ENCODE assay signal across 29 cellular contexts in the genomic region with DNA sequence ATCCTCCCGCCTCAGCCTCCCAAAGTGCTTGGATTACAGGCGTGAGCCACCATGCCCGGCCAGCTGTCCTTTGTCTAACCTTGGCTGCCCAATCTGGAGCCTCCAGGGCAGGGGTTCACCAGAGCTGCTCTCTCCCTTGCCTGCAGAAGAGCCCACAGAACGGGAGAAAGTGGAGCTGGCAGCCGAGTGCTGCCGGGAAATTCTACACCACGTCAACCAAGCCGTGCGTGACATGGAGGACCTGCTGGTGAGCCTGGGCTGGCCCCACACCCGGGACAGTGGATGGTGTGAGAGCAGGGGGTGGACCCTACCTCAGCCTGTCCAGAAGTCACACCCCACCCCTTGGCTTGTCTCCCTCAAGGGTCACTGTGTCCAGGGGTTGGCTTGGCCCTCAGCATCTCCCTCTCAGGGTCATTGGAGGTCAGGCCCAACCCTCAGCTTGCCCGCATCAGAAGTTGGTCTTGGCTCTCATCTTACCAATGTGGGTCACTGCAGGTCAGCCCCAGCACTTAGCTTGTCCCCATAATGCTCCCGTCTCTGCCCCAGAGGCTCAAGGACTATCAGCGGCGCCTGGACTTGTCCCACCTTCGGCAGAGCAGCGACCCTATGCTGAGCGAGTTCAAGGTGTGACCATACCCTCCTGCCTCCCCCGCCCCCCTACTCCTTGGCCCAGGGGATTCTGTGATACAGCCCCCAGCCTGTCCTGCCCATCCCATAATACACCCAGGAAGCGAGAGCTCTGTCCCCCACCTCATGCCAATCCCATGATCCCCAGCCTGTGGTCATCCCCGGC. TPM values are rescaled to one million over a fixed set of nuclear protein-coding genes. Genes with fewer than 3 reads are reported as not detected.
DNase-seq lines count a peak whose midpoint lies in the region; ATAC-seq and TF ChIP-seq lines count a peak whose summit lies in the region.
"Had no signal": no experiment of that assay in that cellular context is flagged by ENCODE, and none has a peak within 500 bp of the region (broad histone marks: within the 10 kb centered on the region; RNA-seq: fewer than 3 reads in every experiment).

No MANE protein-coding gene starts in this region.

- no peaks in the 10 kb centered on the region for H3K9me3 Mint-ChIP-seq in activated naive CD4-positive, alpha-beta T cell treated with anti-CD3 and anti-CD28 coated beads, Interleukin-2, amount 10 ng/mL, durations not matched to agents 7 days and 5 days
- H3K9me3 Mint-ChIP-seq in activated naive CD4-positive, alpha-beta T cell treated with anti-CD3 and anti-CD28 coated beads, Interleukin-2, amount 50 U/mL, for 72 hours, result no peaks in the 10 kb centered on the region
- H3K9me3 Mint-ChIP-seq: activated B cell treated with CpG ODN at 0.5 μM for 24 hours; activated T-helper 2 cell treated with anti-CD3 and anti-CD28 coated beads, Interferon-gamma antibody, Interleukin-2, Interleukin-4, amounts not matched to agents 10 μg/mL and 5 μg/mL and 100 μg/mL, durations not matched to agents 14 hours and 24 hours and 36 hours; brain; neural progenitor cell; stimulated activated memory B cell treated with anti-CD40 and anti-IgM and Interleukin-4, amounts not matched to agents 10 μg/mL and 1 μg/mL and 100 μg/mL, for 72 hours had no signal

- no peaks in the 10 kb centered on the region for H3K27me3 Mint-ChIP-seq in activated naive CD4-positive, alpha-beta T cell treated with anti-CD3 and anti-CD28 coated beads, Interleukin-2, amount 10 ng/mL, durations not matched to agents 7 days and 5 days
- H3K27me3 Mint-ChIP-seq: activated B cell treated with CpG ODN at 0.5 μM for 24 hours; brain; stimulated activated memory B cell treated with anti-CD40 and anti-IgM and Interleukin-4, amounts not matched to agents 10 μg/mL and 1 μg/mL and 100 μg/mL, for 72 hours had no signal

- no peaks in the 10 kb centered on the region for H3K9me2 ChIP-seq in PC-3 (replicated peaks; ENCODE audit: low read length)

- no peak for TF ChIP-seq CTCF in PC-3 (conservative IDR thresholded peaks at IDR 0.05; ENCODE audit: low read depth, low read length)
- no peak for TF ChIP-seq CTCF in upper lobe of left lung (IDR thresholded peaks at IDR 0.05)

- H3K27me3 ChIP-seq in PC-3 (ENCODE audit: low read length), result no peaks in the 10 kb centered on the region
- H3K27me3 ChIP-seq in mucosa of rectum (ENCODE audit: control insufficient read depth in 2 of 2, insufficient read depth in 2 of 2, low read length in 2 of 2), result no peaks in the 10 kb centered on the region
- H3K27me3 ChIP-seq in upper lobe of left lung, result no peaks in the 10 kb centered on the region
- H3K27me3 ChIP-seq: adrenal gland, neural progenitor cell, SJCRH30, suprapubic skin, uterus had no signal

- peaks cover 24% of the 10 kb centered on the region; the same call in 1 of the 2 replicates for H3K36me3 ChIP-seq in PC-3 (ENCODE audit: low read depth, low read length)
- peaks cover 55 to 64% of the 10 kb centered on the region in 2 donors for H3K36me3 ChIP-seq in mucosa of rectum (ENCODE audit: control insufficient read depth in 2 of 2, insufficient read depth in 2 of 2, low read length in 2 of 2)
- H3K36me3 ChIP-seq in upper lobe of left lung, result peaks cover 65 to 99% (median 89%) of the 10 kb centered on the region in 4 donors
- H3K36me3 ChIP-seq: neural progenitor cell, uterus had no signal

- peak overlapping the region; percentile 83 for H3K27ac ChIP-seq in PC-3 (ENCODE audit: low read length)
- peak overlapping the region; percentile 94 to 95 for H3K27ac ChIP-seq in mucosa of rectum (ENCODE audit: low read depth in 2 of 2, low read length in 2 of 2)
- peak overlapping the region in 3 of 4 donors; percentile 35 to 85 (median 48) for H3K27ac ChIP-seq in upper lobe of left lung
- H3K27ac ChIP-seq: adrenal gland, neural progenitor cell, SJCRH30, suprapubic skin, uterus had no signal

- no TSS peak for BruUV-seq in PC-3 (replicated peaks; lab: Mats Ljungman, UMichigan)

- no peaks in the 10 kb centered on the region for H4K20me1 ChIP-seq in PC-3 (ENCODE audit: low read length)

- CTCF ChIA-PET in activated naive CD4-positive, alpha-beta T cell treated with anti-CD3 and anti-CD28 coated beads, Interleukin-2, amount 10 ng/mL, durations not matched to agents 7 days and 5 days (lab: Charles Lee), result interaction anchor here (0.9 to 1.2 kb wide), 2 partner anchors 16 to 33 kb away, joined by 3 to 4 read pairs; no protein-coding TSS in a partner anchor
- CTCF ChIA-PET in PC-3 (lab: Charles Lee), result no interaction called here

- no peak overlapping the region for H3K4me3 ChIP-seq in PC-3 (ENCODE audit: low read length)
- H3K4me3 ChIP-seq in mucosa of rectum (ENCODE audit: low read length in 2 of 2), result no peak overlapping the region
- H3K4me3 ChIP-seq in upper lobe of left lung, result no peak overlapping the region
- H3K4me3 ChIP-seq: adrenal gland, neural progenitor cell, SJCRH30, suprapubic skin, uterus had no signal

- H3K9ac ChIP-seq in PC-3 (ENCODE audit: low read length), result no peak overlapping the region
- peak overlapping the region in 1 of 2 donors; percentile 62 for H3K9ac ChIP-seq in mucosa of rectum (ENCODE audit: low read depth in 1 of 2, low read length in 2 of 2)
- H3K9ac ChIP-seq: neural progenitor cell had no signal

- POLR2A ChIA-PET in PC-3 (lab: Charles Lee; ENCODE audit: unreplicated experiment), result interaction anchor here (0.8 kb wide), 1 partner anchor 230 kb away, joined by 39 read pairs; no protein-coding TSS in a partner anchor

- H3K4me1 ChIP-seq in PC-3 (ENCODE audit: insufficient read depth, low read length), result peaks cover 18% of the 10 kb centered on the region
- H3K4me1 ChIP-seq in mucosa of rectum (ENCODE audit: control insufficient read depth in 2 of 2, insufficient read depth in 2 of 2, low read length in 2 of 2), result peaks cover 26 to 32% of the 10 kb centered on the region in 2 donors
- H3K4me1 ChIP-seq in upper lobe of left lung, result peaks cover 0 to 31% (median 28%) of the 10 kb centered on the region in 4 donors
- H3K4me1 ChIP-seq: adrenal gland, neural progenitor cell, SJCRH30, suprapubic skin, uterus had no signal

- TF ChIP-seq POLR2A in upper lobe of left lung (IDR thresholded peaks at IDR 0.05), result no peak

- intact Hi-C loops in PC-3 (cut with micrococcal nuclease), result no loop called here

- H3F3A ChIP-seq in PC-3 (ENCODE audit: low read length, unreplicated experiment), result no peaks in the 10 kb centered on the region

- peaks cover 29% of the 10 kb centered on the region for H3K4me1 Mint-ChIP-seq in activated naive CD4-positive, alpha-beta T cell treated with anti-CD3 and anti-CD28 coated beads, Interleukin-2, amount 10 ng/mL, durations not matched to agents 7 days and 5 days
- H3K4me1 Mint-ChIP-seq: brain, neural progenitor cell had no signal

- TF ChIP-seq EP300 in upper lobe of left lung (IDR thresholded peaks at IDR 0.05), result no peak

- DNase-seq in activated naive CD4-positive, alpha-beta T cell treated with anti-CD3 and anti-CD28 coated beads, Interleukin-2, amount 10 ng/mL, durations not matched to agents 7 days and 5 days, result no peak
- no peak for DNase-seq in activated naive CD4-positive, alpha-beta T cell treated with anti-CD3 and anti-CD28 coated beads, Interleukin-2, amount 50 U/mL, for 72 hours (ENCODE audit: low spot score in 2 of 2)
- DNase-seq in PC-3, result no peak
- DNase-seq in upper lobe of left lung, result peak in 1 of 2 donors; percentile 60
- DNase-seq in stimulated activated CD4-positive, alpha-beta T cell treated with anti-CD3 and anti-CD28 coated beads, Interleukin-2, amount 100 ng/mL, for 48 hours, result no peak
- no peak for DNase-seq in activated gamma-delta T cell (lab: John Stamatoyannopoulos, UW)
- DNase-seq: activated B cell treated with CpG ODN at 0.5 μM for 24 hours; adrenal gland; DMS 273 treated with DMSO at 0.1 percent for 48 hours; glutamatergic neuron; MV-4-11; NCI-H146; NCI-H2171 treated with DMSO at 0.1 percent for 48 hours; NCI-H526 treated with DMSO at 0.1 percent for 48 hours; SJCRH30; stimulated activated CD4-positive, alpha-beta T cell treated with anti-CD3 and anti-CD28 coated beads, Interleukin-12 subunit alpha, Interleukin-12 subunit beta, amount 100 ng/mL, for 4 hours; stimulated activated CD4-positive, alpha-beta T cell treated with anti-CD3 and anti-CD28 coated beads, Interleukin-4, amount 100 ng/mL, for 24 hours; uterus had no signal

- peaks cover 71% of the 10 kb centered on the region for H3K36me3 Mint-ChIP-seq in activated naive CD4-positive, alpha-beta T cell treated with anti-CD3 and anti-CD28 coated beads, Interleukin-2, amount 10 ng/mL, durations not matched to agents 7 days and 5 days
- peaks cover 15 to 37% of the 10 kb centered on the region in 2 donors for H3K36me3 Mint-ChIP-seq in activated naive CD4-positive, alpha-beta T cell treated with anti-CD3 and anti-CD28 coated beads, Interleukin-2, amount 50 U/mL, for 72 hours

- H3K9me3 ChIP-seq in PC-3 (ENCODE audit: low read length), result no peaks in the 10 kb centered on the region
- no peaks in the 10 kb centered on the region for H3K9me3 ChIP-seq in mucosa of rectum (ENCODE audit: control insufficient read depth in 2 of 2, low read length in 2 of 2)
- H3K9me3 ChIP-seq in upper lobe of left lung, result no peaks in the 10 kb centered on the region
- H3K9me3 ChIP-seq: adrenal gland, SJCRH30, suprapubic skin, uterus had no signal

- H3K79me2 ChIP-seq in PC-3 (ENCODE audit: low read length), result no peaks in the 10 kb centered on the region

- H3K4me3 Mint-ChIP-seq in activated naive CD4-positive, alpha-beta T cell treated with anti-CD3 and anti-CD28 coated beads, Interleukin-2, amount 10 ng/mL, durations not matched to agents 7 days and 5 days, result no peak overlapping the region
- H3K4me3 Mint-ChIP-seq: activated B cell treated with CpG ODN at 0.5 μM for 24 hours; brain; neural progenitor cell; stimulated activated memory B cell treated with anti-CD40 and anti-IgM and Interleukin-4, amounts not matched to agents 10 μg/mL and 1 μg/mL and 100 μg/mL, for 72 hours had no signal

- WGBS in upper lobe of left lung, 2 donors, result 75% methylated on average over 17 to 20 of the region's 20 CpGs

- no peak for ATAC-seq in activated naive CD4-positive, alpha-beta T cell treated with anti-CD3 and anti-CD28 coated beads, Interleukin-2, amount 50 U/mL, for 72 hours
- ATAC-seq in PC-3 (no peak), upper lobe of left lung (ENCODE audit: low FRiP score in 2 of 2) (peak in 1 of 2 donors; percentile 31), GM19455 (IDR thresholded peaks at IDR 0.05; ENCODE audit: unreplicated experiment) (no peak)
- ATAC-seq: sciatic nerve; stimulated activated memory B cell treated with anti-CD40 and anti-IgM and Interleukin-4, amounts not matched to agents 10 μg/mL and 1 μg/mL and 100 μg/mL, for 72 hours had no signal

- peak overlapping the region; percentile 81; the same call in 1 of the 2 replicates for H3K4me2 ChIP-seq in PC-3 (ENCODE audit: low read length)
- H3K4me2 ChIP-seq: neural progenitor cell had no signal

- H2AFZ ChIP-seq in PC-3 (ENCODE audit: low read length), result no peak overlapping the region
- H2AFZ ChIP-seq: neural progenitor cell had no signal

- peak overlapping the region; percentile 60 for H3K27ac Mint-ChIP-seq in activated naive CD4-positive, alpha-beta T cell treated with anti-CD3 and anti-CD28 coated beads, Interleukin-2, amount 10 ng/mL, durations not matched to agents 7 days and 5 days
- peak overlapping the region in 1 of 2 donors; percentile 62 for H3K27ac Mint-ChIP-seq in activated naive CD4-positive, alpha-beta T cell treated with anti-CD3 and anti-CD28 coated beads, Interleukin-2, amount 50 U/mL, for 72 hours
- H3K27ac Mint-ChIP-seq: activated B cell treated with CpG ODN at 0.5 μM for 24 hours; activated T-helper 2 cell treated with anti-CD3 and anti-CD28 coated beads, Interferon-gamma antibody, Interleukin-2, Interleukin-4, amounts not matched to agents 10 μg/mL and 5 μg/mL and 100 μg/mL, durations not matched to agents 14 hours and 24 hours and 36 hours; brain; neural progenitor cell; stimulated activated memory B cell treated with anti-CD40 and anti-IgM and Interleukin-4, amounts not matched to agents 10 μg/mL and 1 μg/mL and 100 μg/mL, for 72 hours had no signal

RNA-seq across cellular contexts. Expression of gene ARHGEF1, which starts 20.4 kb away (rescaled TPM):
- 100 to 1,000 TPM; 361 to 383 TPM for total RNA-seq in activated naive CD4-positive, alpha-beta T cell treated with anti-CD3 and anti-CD28 coated beads, Interleukin-2, amount 50 U/mL, for 72 hours
- total RNA-seq in PC-3 (2014; rRNA removed) (50.8 and 64.3 TPM in 2 replicates), upper lobe of left lung (100 to 1,000 TPM; 115 to 731 (median 233) TPM)

RNA-seq across cellular contexts. Expression of gene ERFL, which starts 24.9 kb away (rescaled TPM):
- 1 to 10 TPM; 1.7 to 2.9 TPM for total RNA-seq in activated naive CD4-positive, alpha-beta T cell treated with anti-CD3 and anti-CD28 coated beads, Interleukin-2, amount 50 U/mL, for 72 hours
- total RNA-seq in PC-3 (2014; rRNA removed) (0.11 and 0.58 TPM in 2 replicates), upper lobe of left lung (1 to 10 TPM in 2 of 6 donors, under 1 TPM in 3, not detected in 1; 0.20 to 6.3 (median 0.49) TPM)
- total RNA-seq: adrenal gland, cerebellum, G401, LHCN-M2, SJCRH30 had no signal

RNA-seq across cellular contexts. Expression of gene CD79A, which starts 26.3 kb away (rescaled TPM):
- total RNA-seq in activated naive CD4-positive, alpha-beta T cell treated with anti-CD3 and anti-CD28 coated beads, Interleukin-2, amount 50 U/mL, for 72 hours, result 1 to 10 TPM; 3.3 to 7.0 TPM
- 0.11 TPM in 1 of 2 replicates, not detected in the other for total RNA-seq in PC-3 (2014; rRNA removed)
- 1 to 10 TPM in 4 of 6 donors, under 1 TPM in 1, not detected in 1; 0.76 to 4.7 (median 4.1) TPM for total RNA-seq in upper lobe of left lung
- total RNA-seq: cerebellum had no signal

RNA-seq across cellular contexts. Expression of gene RPS19, which starts 43.3 kb away (rescaled TPM):
- 1,000 to 10,000 TPM; 3,521 to 4,779 TPM for total RNA-seq in activated naive CD4-positive, alpha-beta T cell treated with anti-CD3 and anti-CD28 coated beads, Interleukin-2, amount 50 U/mL, for 72 hours
- total RNA-seq in PC-3 (2014; rRNA removed), result 1,687 and 1,830 TPM in 2 replicates
- 1,000 to 10,000 TPM in 5 of 6 donors, 100 to 1,000 TPM in 1; 677 to 2,013 (median 1,382) TPM for total RNA-seq in upper lobe of left lung

RNA-seq across cellular contexts. Expression of gene RABAC1, which starts 55.8 kb away (rescaled TPM):
- 10 to 100 TPM; 39.8 to 46.0 TPM for total RNA-seq in activated naive CD4-positive, alpha-beta T cell treated with anti-CD3 and anti-CD28 coated beads, Interleukin-2, amount 50 U/mL, for 72 hours
- total RNA-seq in PC-3 (2014; rRNA removed) (148 and 158 TPM in 2 replicates), upper lobe of left lung (100 to 1,000 TPM in 5 of 6 donors, 10 to 100 TPM in 1; 59.7 to 222 (median 163) TPM)
